ENCODE assay signal across 1 cellular context in the genomic region with DNA sequence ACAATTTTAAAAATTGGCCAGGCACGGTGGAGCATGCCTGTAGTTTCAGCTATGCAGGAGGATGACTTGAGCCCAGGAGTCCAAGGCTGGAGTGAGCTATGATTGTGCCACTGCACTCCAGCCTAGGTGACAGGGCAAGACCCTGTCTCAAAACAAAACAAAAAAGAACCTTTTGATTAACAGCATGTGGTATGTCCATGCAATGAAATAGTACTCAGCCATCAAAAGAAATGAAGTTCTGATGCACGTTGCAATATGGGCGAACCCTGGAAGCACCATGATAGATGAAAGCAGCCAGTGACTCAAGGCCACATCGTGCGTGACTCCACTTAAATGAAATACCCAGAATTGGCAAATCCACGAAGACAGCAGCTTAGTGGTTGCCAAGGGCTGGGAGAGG.
TF ChIP-seq lines count a peak whose summit lies in the region.

No MANE protein-coding gene starts in this region.

TF ChIP-seq in SK-N-SH, 30 proteins besides CTCF, POLR2A, EP300 and RAD21 (continued from another document):
- TF ChIP-seq, protein P1, sequence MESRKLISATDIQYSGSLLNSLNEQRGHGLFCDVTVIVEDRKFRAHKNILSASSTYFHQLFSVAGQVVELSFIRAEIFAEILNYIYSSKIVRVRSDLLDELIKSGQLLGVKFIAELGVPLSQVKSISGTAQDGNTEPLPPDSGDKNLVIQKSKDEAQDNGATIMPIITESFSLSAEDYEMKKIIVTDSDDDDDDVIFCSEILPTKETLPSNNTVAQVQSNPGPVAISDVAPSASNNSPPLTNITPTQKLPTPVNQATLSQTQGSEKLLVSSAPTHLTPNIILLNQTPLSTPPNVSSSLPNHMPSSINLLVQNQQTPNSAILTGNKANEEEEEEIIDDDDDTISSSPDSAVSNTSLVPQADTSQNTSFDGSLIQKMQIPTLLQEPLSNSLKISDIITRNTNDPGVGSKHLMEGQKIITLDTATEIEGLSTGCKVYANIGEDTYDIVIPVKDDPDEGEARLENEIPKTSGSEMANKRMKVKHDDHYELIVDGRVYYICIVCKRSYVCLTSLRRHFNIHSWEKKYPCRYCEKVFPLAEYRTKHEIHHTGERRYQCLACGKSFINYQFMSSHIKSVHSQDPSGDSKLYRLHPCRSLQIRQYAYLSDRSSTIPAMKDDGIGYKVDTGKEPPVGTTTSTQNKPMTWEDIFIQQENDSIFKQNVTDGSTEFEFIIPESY (IDR thresholded peaks at IDR 0.05; ENCODE audit: borderline replicate concordance, low read depth) = no peak
- TF ChIP-seq, protein P2, sequence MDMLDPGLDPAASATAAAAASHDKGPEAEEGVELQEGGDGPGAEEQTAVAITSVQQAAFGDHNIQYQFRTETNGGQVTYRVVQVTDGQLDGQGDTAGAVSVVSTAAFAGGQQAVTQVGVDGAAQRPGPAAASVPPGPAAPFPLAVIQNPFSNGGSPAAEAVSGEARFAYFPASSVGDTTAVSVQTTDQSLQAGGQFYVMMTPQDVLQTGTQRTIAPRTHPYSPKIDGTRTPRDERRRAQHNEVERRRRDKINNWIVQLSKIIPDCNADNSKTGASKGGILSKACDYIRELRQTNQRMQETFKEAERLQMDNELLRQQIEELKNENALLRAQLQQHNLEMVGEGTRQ (IDR thresholded peaks at IDR 0.05; ENCODE audit: borderline replicate concordance, low read depth, low read length) = no peak
- no peak for TF ChIP-seq JUND (IDR thresholded peaks at IDR 0.05)
- TF ChIP-seq MEF2A (IDR thresholded peaks at IDR 0.05; ENCODE audit: borderline replicate concordance, low read depth) = no peak
- TF ChIP-seq GABPA (IDR thresholded peaks at IDR 0.05; ENCODE audit: low read depth) = no peak
- no peak for TF ChIP-seq NRF1 (IDR thresholded peaks at IDR 0.05; ENCODE audit: low read depth, low read length)
- no peak for TF ChIP-seq MXI1 (IDR thresholded peaks at IDR 0.05; ENCODE audit: low read depth, low read length)
- TF ChIP-seq, protein P3, sequence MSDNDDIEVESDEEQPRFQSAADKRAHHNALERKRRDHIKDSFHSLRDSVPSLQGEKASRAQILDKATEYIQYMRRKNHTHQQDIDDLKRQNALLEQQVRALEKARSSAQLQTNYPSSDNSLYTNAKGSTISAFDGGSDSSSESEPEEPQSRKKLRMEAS (IDR thresholded peaks at IDR 0.05; ENCODE audit: low read depth) = no peak
